In genomic region chr1:19312782-19313635, GRCh38 we compare ENCODE assay signal across 8 cellular contexts. TPM values are rescaled to one million over a fixed set of nuclear protein-coding genes. Genes with fewer than 3 reads are reported as not detected.
DNase-seq lines count a peak whose midpoint lies in the region; ATAC-seq, FAIRE-seq and TF ChIP-seq lines count a peak whose summit lies in the region.

No MANE protein-coding gene starts in this region.

- TF ChIP-seq POLR2A in lower leg skin (IDR thresholded peaks at IDR 0.05) = no peak

- no peak for DNase-seq in activated T-cell treated with anti-CD3 and anti-CD28 coated beads, Interleukin-2, amount 50 U/mL, for 24 hours
- DNase-seq in activated T-cell treated with anti-CD3 and anti-CD28 coated beads, Interleukin-2, amount 50 U/mL, for 48 hours = no peak
- DNase-seq in astrocyte of the spinal cord (ENCODE audit: low read depth, low spot score) = no peak
- DNase-seq in lower leg skin (ENCODE audit: low spot score in 2 of 2) = no peak
- no peak for DNase-seq in CD1c-positive myeloid dendritic cell (ENCODE audit: extremely low spot score)
- DNase-seq in urothelium cell line (ENCODE audit: low spot score) = no peak

- in situ Hi-C loops in astrocyte of the spinal cord (cut with HindIII; ENCODE audit: low sequenced_read_pairs) = no loop called here

- peak overlapping the region; percentile 79 for H3K4me3 Mint-ChIP-seq in activated T-cell treated with anti-CD3 and anti-CD28 coated beads, Interleukin-2, amount 50 U/mL, for 24 hours

- H3K36me3 Mint-ChIP-seq in activated T-cell treated with anti-CD3 and anti-CD28 coated beads, Interleukin-2, amount 50 U/mL, for 24 hours (ENCODE audit: low read depth) = peaks cover 20% of the 10 kb centered on the region

- peak overlapping the region; percentile 86 for H3K27ac Mint-ChIP-seq in activated T-cell treated with anti-CD3 and anti-CD28 coated beads, Interleukin-2, amount 50 U/mL, for 24 hours

- H3K9me3 Mint-ChIP-seq in activated T-cell treated with anti-CD3 and anti-CD28 coated beads, Interleukin-2, amount 50 U/mL, for 24 hours = no peaks in the 10 kb centered on the region

- TF ChIP-seq CTCF in astrocyte of the spinal cord (IDR thresholded peaks at IDR 0.05; ENCODE audit: low read depth, low read length) = no peak
- no peak for TF ChIP-seq CTCF in lower leg skin (IDR thresholded peaks at IDR 0.05)

- no peaks in the 10 kb centered on the region for H3K27me3 ChIP-seq in thymus (ENCODE audit: control insufficient read depth, insufficient read depth)

- no peaks in the 10 kb centered on the region for H3K27me3 Mint-ChIP-seq in activated T-cell treated with anti-CD3 and anti-CD28 coated beads, Interleukin-2, amount 50 U/mL, for 24 hours

- H3K36me3 ChIP-seq in thymus (ENCODE audit: control insufficient read depth, insufficient read depth) = peaks cover 8% of the 10 kb centered on the region

- intact Hi-C loops in lower leg skin (cut with DNase I; ENCODE audit: low total_unique reads) = no loop called here

- no peaks in the 10 kb centered on the region for H3K9me3 ChIP-seq in thymus (ENCODE audit: control insufficient read depth)

- H3K4me3 ChIP-seq in astrocyte of the spinal cord (ENCODE audit: low read depth, low read length) (peak overlapping the region; percentile 67), lower leg skin (ENCODE audit: low read depth, poor library complexity, severe bottlenecking) (peak overlapping the region; percentile 56), thymus (ENCODE audit: low read length) (peak overlapping the region; percentile 81)

- FAIRE-seq in urothelium cell line (lab: Jason Lieb, UNC) = no peak

- peak; percentile 9 for ATAC-seq in HG03460 (IDR thresholded peaks at IDR 0.05; ENCODE audit: unreplicated experiment)

- peaks cover 5% of the 10 kb centered on the region for H3K4me1 ChIP-seq in thymus (ENCODE audit: control insufficient read depth, insufficient read depth, low read length)

- WGBS in lower leg skin, 2 donors = 43% methylated on average over 20 of the region's 20 CpGs
- 56% methylated on average over 20 of the region's 20 CpGs for WGBS in thymus

- H3K4me1 Mint-ChIP-seq in activated T-cell treated with anti-CD3 and anti-CD28 coated beads, Interleukin-2, amount 50 U/mL, for 24 hours (ENCODE audit: low read depth) = peaks cover 44% of the 10 kb centered on the region

- H3K27ac ChIP-seq in thymus (ENCODE audit: low read depth) = no peak overlapping the region

RNA-seq across cellular contexts. Expression of gene SLC66A1, which starts 0.9 kb away (rescaled TPM):
- total RNA-seq in lower leg skin = 10 to 100 TPM; 17.9 to 22.4 (median 19.5) TPM
- polyA plus RNA-seq in thymus = 10.8 TPM

RNA-seq across cellular contexts. Expression of gene AKR7A2, which starts 1.1 kb away (rescaled TPM):
- total RNA-seq in lower leg skin = 100 to 1,000 TPM in 1 of 4 donors, 10 to 100 TPM in 3; 84.1 to 132 (median 89.6) TPM
- 24.8 TPM for polyA plus RNA-seq in thymus

RNA-seq across cellular contexts. Expression of gene AKR7A3, which starts 24.4 kb away (rescaled TPM):
- 1 to 10 TPM in 3 of 4 donors, under 1 TPM in 1; 0.84 to 2.4 (median 1.6) TPM for total RNA-seq in lower leg skin
- polyA plus RNA-seq in thymus = 2.1 TPM
